Comparison of ENCODE assay signal across 1 cellular context in the genomic region with DNA sequence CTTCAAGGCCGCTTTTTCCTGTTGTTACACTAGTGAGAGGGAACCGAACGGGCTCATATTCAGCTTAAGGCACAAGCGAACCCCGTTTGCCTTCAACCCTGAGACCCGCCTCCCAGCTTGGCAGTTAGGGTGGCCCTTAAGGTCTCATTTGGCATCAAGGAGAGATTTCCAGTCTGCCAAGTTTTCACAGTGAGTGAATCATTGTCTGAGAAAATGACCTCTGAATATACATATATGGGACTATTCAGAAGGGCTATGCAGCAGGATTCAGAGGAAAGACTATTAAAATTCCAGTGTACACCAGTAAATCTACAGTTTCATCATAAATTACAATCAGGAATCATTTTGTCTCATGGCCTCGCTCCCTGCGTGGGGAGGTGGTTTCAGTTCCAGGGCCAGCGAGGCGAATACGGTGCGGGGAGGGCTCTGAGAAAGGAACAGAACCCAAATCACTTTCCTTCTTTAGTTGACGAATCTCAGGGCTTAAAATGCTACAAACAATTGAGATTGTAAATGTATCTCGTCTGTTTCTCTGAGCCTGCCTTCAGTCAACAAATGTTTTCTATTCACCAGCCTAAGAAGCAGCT.
TF ChIP-seq lines count a peak whose summit lies in the region.

No MANE protein-coding gene starts in this region.

TF ChIP-seq in GM23338, 12 proteins besides CTCF, POLR2A, EP300 and RAD21 (continued from another document):
- TF ChIP-seq, protein P1, sequence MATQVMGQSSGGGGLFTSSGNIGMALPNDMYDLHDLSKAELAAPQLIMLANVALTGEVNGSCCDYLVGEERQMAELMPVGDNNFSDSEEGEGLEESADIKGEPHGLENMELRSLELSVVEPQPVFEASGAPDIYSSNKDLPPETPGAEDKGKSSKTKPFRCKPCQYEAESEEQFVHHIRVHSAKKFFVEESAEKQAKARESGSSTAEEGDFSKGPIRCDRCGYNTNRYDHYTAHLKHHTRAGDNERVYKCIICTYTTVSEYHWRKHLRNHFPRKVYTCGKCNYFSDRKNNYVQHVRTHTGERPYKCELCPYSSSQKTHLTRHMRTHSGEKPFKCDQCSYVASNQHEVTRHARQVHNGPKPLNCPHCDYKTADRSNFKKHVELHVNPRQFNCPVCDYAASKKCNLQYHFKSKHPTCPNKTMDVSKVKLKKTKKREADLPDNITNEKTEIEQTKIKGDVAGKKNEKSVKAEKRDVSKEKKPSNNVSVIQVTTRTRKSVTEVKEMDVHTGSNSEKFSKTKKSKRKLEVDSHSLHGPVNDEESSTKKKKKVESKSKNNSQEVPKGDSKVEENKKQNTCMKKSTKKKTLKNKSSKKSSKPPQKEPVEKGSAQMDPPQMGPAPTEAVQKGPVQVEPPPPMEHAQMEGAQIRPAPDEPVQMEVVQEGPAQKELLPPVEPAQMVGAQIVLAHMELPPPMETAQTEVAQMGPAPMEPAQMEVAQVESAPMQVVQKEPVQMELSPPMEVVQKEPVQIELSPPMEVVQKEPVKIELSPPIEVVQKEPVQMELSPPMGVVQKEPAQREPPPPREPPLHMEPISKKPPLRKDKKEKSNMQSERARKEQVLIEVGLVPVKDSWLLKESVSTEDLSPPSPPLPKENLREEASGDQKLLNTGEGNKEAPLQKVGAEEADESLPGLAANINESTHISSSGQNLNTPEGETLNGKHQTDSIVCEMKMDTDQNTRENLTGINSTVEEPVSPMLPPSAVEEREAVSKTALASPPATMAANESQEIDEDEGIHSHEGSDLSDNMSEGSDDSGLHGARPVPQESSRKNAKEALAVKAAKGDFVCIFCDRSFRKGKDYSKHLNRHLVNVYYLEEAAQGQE (IDR thresholded peaks at IDR 0.05; ENCODE audit: unreplicated experiment) = no peak
- TF ChIP-seq ETS1 (IDR thresholded peaks at IDR 0.05) (no peak), JUNB (IDR thresholded peaks at IDR 0.05; ENCODE audit: unreplicated experiment) (no peak), ZNF114 (CRISPR knock-in tag; IDR thresholded peaks at IDR 0.05) (no peak), POLR2AphosphoS5 (IDR thresholded peaks at IDR 0.05; ENCODE audit: low read depth) (no peak)
TF ChIP-seq in GM23338: peak in this region for 0.
